8 cellular contexts compared by ENCODE assay signal in the genomic region with DNA sequence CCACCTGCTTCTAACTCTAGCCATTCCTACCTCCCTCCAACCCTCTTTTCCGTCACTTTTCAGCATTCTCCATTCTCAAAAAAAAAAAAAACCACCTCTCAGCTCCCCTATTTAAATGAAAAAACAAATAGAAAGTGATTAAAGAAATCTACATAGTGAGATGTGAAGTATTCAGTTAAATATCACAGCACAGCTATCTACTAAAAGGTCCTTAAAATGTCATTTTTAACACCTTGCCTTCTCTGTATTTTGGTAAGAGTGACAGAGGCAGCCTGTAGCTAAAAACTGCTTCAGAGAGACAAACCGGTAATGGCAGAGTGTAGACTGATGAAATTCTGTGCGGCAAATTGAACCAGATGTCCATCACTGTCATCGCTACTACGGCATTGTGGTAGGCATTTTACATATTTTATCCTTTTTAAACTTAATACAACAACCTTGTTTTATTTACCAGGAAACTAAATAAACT. TPM values are rescaled to one million over a fixed set of nuclear protein-coding genes. Genes with fewer than 3 reads are reported as not detected.
A peak's percentile ranks its signal among the peaks of the same experiment; 100 is the strongest.
DNase-seq lines count a peak whose midpoint lies in the region; ATAC-seq and TF ChIP-seq lines count a peak whose summit lies in the region.

No MANE protein-coding gene starts in this region.

- no peak for TF ChIP-seq POLR2A in NB4 (IDR thresholded peaks at IDR 0.05; ENCODE audit: extremely low read depth, insufficient read length)

- peak overlapping the region; percentile 90 for H3K4me3 Mint-ChIP-seq in chondrocyte (ENCODE audit: unreplicated experiment)

- H3K27me3 ChIP-seq in DOHH2 (ENCODE audit: control insufficient read depth, low read length) (no peaks in the 10 kb centered on the region), mucosa of stomach (ENCODE audit: control insufficient read depth, insufficient read depth, low read length) (no peaks in the 10 kb centered on the region)

- no peak for ATAC-seq in sciatic nerve
- ATAC-seq in HG03460 (IDR thresholded peaks at IDR 0.05; ENCODE audit: unreplicated experiment): no peak

- H3K27ac ChIP-seq in DOHH2 (ENCODE audit: low read depth, low read length): peak overlapping the region; percentile 40; the same call in 1 of the 2 replicates

- peaks cover 42% of the 10 kb centered on the region for H3K36me3 ChIP-seq in DOHH2 (ENCODE audit: control insufficient read depth, low read length)
- no peaks in the 10 kb centered on the region for H3K36me3 ChIP-seq in mucosa of stomach (ENCODE audit: control insufficient read depth, insufficient read depth, low read length)

- peak overlapping the region; percentile 79 for H3K4me2 ChIP-seq in DOHH2 (ENCODE audit: low read length)

- H3K4me1 Mint-ChIP-seq in chondrocyte (ENCODE audit: low read depth): peaks cover 15% of the 10 kb centered on the region

- no peaks in the 10 kb centered on the region for H3K9me3 ChIP-seq in DOHH2 (ENCODE audit: control insufficient read depth, insufficient read depth, low read length)
- no peaks in the 10 kb centered on the region for H3K9me3 ChIP-seq in mucosa of stomach (ENCODE audit: control insufficient read depth, low read length)

- H3K36me3 Mint-ChIP-seq in chondrocyte (ENCODE audit: low read depth): peaks cover 11% of the 10 kb centered on the region

- H3K4me1 ChIP-seq in DOHH2 (ENCODE audit: control insufficient read depth, low read length): peaks cover 14% of the 10 kb centered on the region
- H3K4me1 ChIP-seq in mucosa of stomach (ENCODE audit: control insufficient read depth, insufficient read depth, low read length): peaks cover 4% of the 10 kb centered on the region

- no peaks in the 10 kb centered on the region for H4K20me1 ChIP-seq in DOHH2 (ENCODE audit: control insufficient read depth, insufficient read depth, low read depth, low read length)

- H3K79me2 ChIP-seq in DOHH2 (ENCODE audit: control insufficient read depth, low read length): peaks cover 19% of the 10 kb centered on the region

- peak overlapping the region; percentile 95 for H3K4me3 ChIP-seq in DOHH2 (ENCODE audit: low read length)
- peak overlapping the region; percentile 78 for H3K4me3 ChIP-seq in NB4 (ENCODE audit: low read depth, low read length)
- H3K4me3 ChIP-seq in mucosa of stomach (ENCODE audit: low read length): peak overlapping the region; percentile 92

- intact Hi-C loops in sciatic nerve (cut with DNase I): no loop called here

- H3K9me2 ChIP-seq in DOHH2 (replicated peaks; ENCODE audit: control insufficient read depth, low read length): no peaks in the 10 kb centered on the region

- TF ChIP-seq CTCF in DOHH2 (IDR thresholded peaks at IDR 0.05; ENCODE audit: low read depth, low read length, poor library complexity, severe bottlenecking) (no peak), NB4 (IDR thresholded peaks at IDR 0.05; ENCODE audit: low read depth, low read length) (no peak), chondrocyte (IDR thresholded peaks at IDR 0.05) (no peak)

- H3K9me3 Mint-ChIP-seq in chondrocyte (ENCODE audit: low read depth): no peaks in the 10 kb centered on the region

- H3F3A ChIP-seq in DOHH2 (ENCODE audit: control insufficient read depth, insufficient read depth): peaks cover 10% of the 10 kb centered on the region

- H3K27ac Mint-ChIP-seq in chondrocyte (ENCODE audit: unreplicated experiment): peak overlapping the region; percentile 65

- H3K9ac ChIP-seq in mucosa of stomach (ENCODE audit: low read length): peak overlapping the region; percentile 77

- H3K27me3 Mint-ChIP-seq in chondrocyte (ENCODE audit: low read depth): no peaks in the 10 kb centered on the region

- DNase-seq in NB4 (ENCODE audit: low read depth): peak; percentile 20
- no peak for DNase-seq in chondrocyte (ENCODE audit: low spot score)
- no peak for DNase-seq in 8988T
- DNase-seq in sciatic nerve (ENCODE audit: low spot score): no peak
- no peak for DNase-seq in mesenteric fat pad (ENCODE audit: low spot score)

RNA-seq across cellular contexts. Expression of a gene that starts 0.3 kb away (rescaled TPM):
- 28.9 to 34.5 TPM (median 29.8 TPM) in 3 replicates for total RNA-seq in chondrocyte
- total RNA-seq in sciatic nerve: 27.6 TPM
- 161 TPM for total RNA-seq in mesenteric fat pad

RNA-seq across cellular contexts. Expression of a gene that starts 7.2 kb away (rescaled TPM):
- total RNA-seq in chondrocyte (1.3 to 2.5 TPM (median 1.6 TPM) in 3 replicates), sciatic nerve (1.7 TPM), mesenteric fat pad (2.1 TPM)

RNA-seq across cellular contexts. Expression of a gene that starts 7.6 kb away (rescaled TPM):
- total RNA-seq in chondrocyte (10.2 to 12.7 TPM (median 11.3 TPM) in 3 replicates), sciatic nerve (18.8 TPM), mesenteric fat pad (11.9 TPM)

RNA-seq across cellular contexts. Expression of a gene that starts 39.8 kb away (rescaled TPM):
- total RNA-seq in chondrocyte (770 to 1,975 TPM (median 1,937 TPM) in 3 replicates), sciatic nerve (1,238 TPM), mesenteric fat pad (2,279 TPM)

RNA-seq across cellular contexts. Expression of a gene that starts 40.8 kb away (rescaled TPM):
- total RNA-seq in chondrocyte (1.0 to 2.9 TPM (median 2.4 TPM) in 3 replicates), sciatic nerve (14.4 TPM), mesenteric fat pad (17.1 TPM)
